8 cellular contexts compared by ENCODE assay signal in genomic region chr14:67599698-67600561, GRCh38. TPM values are rescaled to one million over a fixed set of nuclear protein-coding genes. Genes with fewer than 3 reads are reported as not detected.
DNase-seq lines count a peak whose midpoint lies in the region; ATAC-seq and TF ChIP-seq lines count a peak whose summit lies in the region.

PIGH (minus strand) TSS chr14:67600268; CDS start chr14:67600203, 65 bp downstream.

- H3K27me3 Mint-ChIP-seq in endodermal cell (ENCODE audit: insufficient read depth) = peaks cover 26% of the 10 kb centered on the region

- WGBS in endodermal cell (ENCODE audit: insufficient coverage in 1 of 2, insufficient read length in 1 of 2), 2 experiments = 7 to 16% methylated on average over 32 to 77 of the region's 77 CpGs
- WGBS in mesodermal cell (ENCODE audit: insufficient coverage in 2 of 2), 2 experiments = 10 to 13% methylated on average over 47 to 60 of the region's 77 CpGs

- H3K9ac ChIP-seq in NT2/D1 (ENCODE audit: insufficient read length, low read depth) = peak within 1 kb of the TSS; percentile 70
- H3K9ac ChIP-seq in endodermal cell (ENCODE audit: extremely low read depth, low read length, poor library complexity, severe bottlenecking) = peak within 1 kb of the TSS; percentile 29

- H3K4me1 Mint-ChIP-seq in endodermal cell = peaks cover 9% of the 10 kb centered on the region

- H3K4me1 ChIP-seq in NT2/D1 (ENCODE audit: insufficient read depth, insufficient read length) (no peaks in the 10 kb centered on the region), endodermal cell (ENCODE audit: control insufficient read depth, insufficient read depth, low read length) (no peaks in the 10 kb centered on the region), mesodermal cell (ENCODE audit: control insufficient read depth, insufficient read depth, low read length, poor library complexity, severe bottlenecking) (no peaks in the 10 kb centered on the region)

- peak; percentile 82 for DNase-seq in COR-L47 (lab: John Stamatoyannopoulos, UW)
- peak; percentile 91 for DNase-seq in HPDE6-E6E7 (ENCODE audit: extremely low spot score)
- peak; percentile 85 for DNase-seq in NT2/D1 (ENCODE audit: low read depth, low spot score)
- peak; percentile 77 for DNase-seq in activated CD8-positive, alpha-beta memory T cell treated with anti-CD3 and anti-CD28 coated beads, Interleukin-2, amount 50 U/mL, for 24 hours (ENCODE audit: extremely low read depth)
- peak; percentile 98 for DNase-seq in endodermal cell
- DNase-seq in stimulated activated CD8-positive, alpha-beta memory T cell treated with anti-CD3 and anti-CD28 coated beads, Interleukin-15, amount 100 ng/mL, for 48 hours (ENCODE audit: low read depth in 2 of 2) = peak; percentile 91 to 92

- peak within 1 kb of the TSS; percentile 50 for H3K4me3 ChIP-seq in NT2/D1 (ENCODE audit: insufficient read length, low read depth)
- peak within 1 kb of the TSS; percentile 94 for H3K4me3 ChIP-seq in endodermal cell (ENCODE audit: low read length)
- peak within 1 kb of the TSS; percentile 64 for H3K4me3 ChIP-seq in mesodermal cell (ENCODE audit: extremely low read depth, insufficient read depth, low read length, poor library complexity, severe bottlenecking)

- peaks cover 5% of the 10 kb centered on the region for H3K27me3 ChIP-seq in NT2/D1 (ENCODE audit: insufficient read depth, insufficient read length)
- no peaks in the 10 kb centered on the region for H3K27me3 ChIP-seq in endodermal cell (ENCODE audit: control insufficient read depth, insufficient read depth, low read length, poor library complexity, severe bottlenecking)

- peak within 1 kb of the TSS; percentile 88 for H3K4me3 Mint-ChIP-seq in endodermal cell

- H3K36me3 ChIP-seq in NT2/D1 (ENCODE audit: insufficient read depth, insufficient read length, low read length) (no peaks in the 10 kb centered on the region), endodermal cell (ENCODE audit: control insufficient read depth, insufficient read depth, low read length) (no peaks in the 10 kb centered on the region), mesodermal cell (ENCODE audit: control insufficient read depth, insufficient read depth, low read length) (no peaks in the 10 kb centered on the region)

- ATAC-seq in GM19467 (IDR thresholded peaks at IDR 0.05; ENCODE audit: unreplicated experiment) = peak; percentile 90

- peak; percentile 90 for TF ChIP-seq CTCF in endodermal cell (conservative IDR thresholded peaks at IDR 0.05)

- H3K36me3 Mint-ChIP-seq in endodermal cell (ENCODE audit: low read depth) = peaks cover 3% of the 10 kb centered on the region

- H3K27ac ChIP-seq in endodermal cell (ENCODE audit: low read depth, low read length) (no peak within 1 kb of the TSS), mesodermal cell (ENCODE audit: low read depth, low read length, severe bottlenecking) (peak within 1 kb of the TSS; percentile 66)

- H3K9me3 Mint-ChIP-seq in endodermal cell = peaks cover 7% of the 10 kb centered on the region

- H3K9me3 ChIP-seq in NT2/D1 (ENCODE audit: insufficient read depth, low read length) (no peaks in the 10 kb centered on the region), endodermal cell (ENCODE audit: control insufficient read depth, low read length) (no peaks in the 10 kb centered on the region), mesodermal cell (ENCODE audit: control insufficient read depth, low read length) (no peaks in the 10 kb centered on the region)

- peak within 1 kb of the TSS; percentile 97 for H3K27ac Mint-ChIP-seq in endodermal cell

RNA-seq across cellular contexts. Expression of gene PIGH, which starts in this region (rescaled TPM):
- 1 to 10 TPM; 4.5 to 7.5 TPM for total RNA-seq in endodermal cell
- polyA plus RNA-seq in endodermal cell (2013, experiment 1 of 2) = 20.4 TPM
- polyA plus RNA-seq in endodermal cell (2013, experiment 2 of 2) = 17.6 TPM
- 14.3 TPM for polyA plus RNA-seq in mesodermal cell (2013, experiment 1 of 2)
- 14.3 TPM for polyA plus RNA-seq in mesodermal cell (2013, experiment 2 of 2)
